29 cellular contexts compared by ENCODE assay signal in the genomic region with DNA sequence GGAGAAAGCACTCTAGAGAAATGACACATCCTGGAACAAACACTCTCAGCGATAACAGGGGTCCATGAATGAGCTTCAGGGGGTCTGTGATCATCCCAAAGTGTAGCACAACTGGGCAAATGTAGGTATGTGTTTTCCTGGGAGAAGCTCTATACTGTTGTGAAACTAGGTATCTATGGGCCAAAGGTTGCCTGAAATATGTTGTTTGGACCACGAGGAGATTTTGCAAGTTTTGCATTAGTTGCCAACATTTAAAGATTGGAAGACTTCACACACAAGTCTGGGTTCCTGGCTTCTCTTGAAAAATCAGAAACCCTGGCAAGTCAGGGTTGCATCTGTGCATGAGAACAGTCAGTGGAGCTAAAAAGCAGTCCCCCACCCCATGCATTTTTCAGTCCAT.
"Had no signal": no experiment of that assay in that cellular context is flagged by ENCODE, and none has a peak within 500 bp of the region (broad histone marks: within the 10 kb centered on the region; RNA-seq: fewer than 3 reads in every experiment).

No MANE protein-coding gene starts in this region.

- H3K27me3 Mint-ChIP-seq: stimulated activated naive CD8-positive, alpha-beta T cell treated with anti-CD3 and anti-CD28 coated beads, Interleukin-15, Interleukin-2, amounts not matched to agents 100 ng/mL and 50 ng/mL, for 24 hours had no signal

- H3K27me3 ChIP-seq: ovary had no signal

- H3K9me3 ChIP-seq: heart right ventricle, ovary, prostate gland, sigmoid colon, thoracic aorta had no signal

- H3K4me3 Mint-ChIP-seq: activated naive CD8-positive, alpha-beta T cell treated with anti-CD3 and anti-CD28 coated beads for 36 hours; endodermal cell; nephron; stimulated activated naive CD8-positive, alpha-beta T cell treated with anti-CD3 and anti-CD28 coated beads, Interleukin-15, Interleukin-2, amounts not matched to agents 100 ng/mL and 50 ng/mL, for 24 hours; T-helper 1 cell treated with Interleukin-12 subunit alpha and Interleukin-12 subunit beta and Interleukin-4 antibody, amounts not matched to agents 30 μg/mL and 1 μg/mL, for 36 hours had no signal

- H3K36me3 Mint-ChIP-seq: activated naive CD8-positive, alpha-beta T cell treated with anti-CD3 and anti-CD28 coated beads for 36 hours; stimulated activated effector memory CD8-positive, alpha-beta T cell treated with anti-CD3 and anti-CD28 coated beads, Interleukin-12 subunit alpha, Interleukin-12 subunit beta, amount 100 ng/mL, for 72 hours had no signal

- H3K4me1 Mint-ChIP-seq: endodermal cell had no signal

- H3K4me1 ChIP-seq: foreskin keratinocyte, heart right ventricle, prostate gland, sigmoid colon had no signal

- DNase-seq: activated CD4-positive, alpha-beta T cell treated with anti-CD3 and anti-CD28 coated beads for 4 hours; activated CD4-positive, alpha-beta T cell treated with anti-CD3 and anti-CD28 coated beads, Interleukin-2, amount 50 U/mL, for 4 hours; activated CD8-positive, alpha-beta memory T cell treated with anti-CD3 and anti-CD28 coated beads for 24 hours; activated effector memory CD4-positive, alpha-beta T cell treated with Interleukin-2 at 50 U/mL for 16 hours; activated naive CD4-positive, alpha-beta T cell treated with Interleukin-2 at 50 U/mL for 16 hours; activated naive CD8-positive, alpha-beta T cell treated with anti-CD3 and anti-CD28 coated beads for 36 hours; amniotic stem cell; brain microvascular endothelial cell; endodermal cell; foreskin keratinocyte; heart right ventricle; islet precursor cell; left ventricle myocardium superior; mammary epithelial cell; ovary; retina; sigmoid colon; small intestine; stimulated activated CD4-positive, alpha-beta T cell treated with anti-CD3 and anti-CD28 coated beads, Interleukin-4, amount 100 ng/mL, for 24 hours; SW 1271; T-helper 9 cell; trophoblast cell had no signal

- H3K9me3 Mint-ChIP-seq: activated naive CD8-positive, alpha-beta T cell treated with anti-CD3 and anti-CD28 coated beads for 36 hours; endodermal cell; nephron; stimulated activated effector memory CD8-positive, alpha-beta T cell treated with anti-CD3 and anti-CD28 coated beads, Interleukin-12 subunit alpha, Interleukin-12 subunit beta, amount 100 ng/mL, for 72 hours; stimulated activated naive CD8-positive, alpha-beta T cell treated with anti-CD3 and anti-CD28 coated beads, Interleukin-15, Interleukin-2, amounts not matched to agents 100 ng/mL and 50 ng/mL, for 24 hours; T-helper 1 cell treated with Interleukin-12 subunit alpha and Interleukin-12 subunit beta and Interleukin-4 antibody, amounts not matched to agents 30 μg/mL and 1 μg/mL, for 36 hours had no signal

- H3K27ac Mint-ChIP-seq: activated naive CD8-positive, alpha-beta T cell treated with anti-CD3 and anti-CD28 coated beads for 36 hours; endodermal cell; nephron; stimulated activated naive CD8-positive, alpha-beta T cell treated with anti-CD3 and anti-CD28 coated beads, Interleukin-15, Interleukin-2, amounts not matched to agents 100 ng/mL and 50 ng/mL, for 24 hours; T-helper 1 cell treated with Interleukin-12 subunit alpha and Interleukin-12 subunit beta and Interleukin-4 antibody, amounts not matched to agents 30 μg/mL and 1 μg/mL, for 36 hours had no signal

- H3K4me3 ChIP-seq: heart right ventricle, ovary, prostate gland, sigmoid colon, thoracic aorta had no signal

- H3K27ac ChIP-seq: brain microvascular endothelial cell, foreskin keratinocyte, heart right ventricle, ovary, prostate gland, sigmoid colon, thoracic aorta, VCaP had no signal

- H3K36me3 ChIP-seq: brain microvascular endothelial cell, heart right ventricle, ovary, prostate gland, sigmoid colon, thoracic aorta had no signal
